11 cellular contexts compared by ENCODE assay signal in the genomic region with DNA sequence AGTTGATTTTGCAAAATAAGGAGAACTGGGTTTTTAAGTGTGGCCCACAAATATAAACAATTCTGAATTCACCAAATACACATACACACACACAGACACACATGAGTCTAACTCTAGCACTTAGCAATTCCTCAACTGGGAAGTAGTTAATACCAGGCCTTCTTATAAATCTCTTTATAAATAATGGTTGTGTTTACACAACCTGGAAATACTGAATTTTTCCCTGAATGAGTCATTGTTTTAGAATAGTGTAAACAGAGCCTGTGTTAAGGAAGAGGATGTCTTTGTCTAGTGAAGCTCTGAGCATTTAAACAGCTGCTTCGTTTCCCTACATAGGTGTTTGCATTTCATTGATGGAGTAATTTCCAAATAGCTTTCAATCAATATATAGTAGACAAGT.
A peak's percentile ranks its signal among the peaks of the same experiment; 100 is the strongest.
DNase-seq lines count a peak whose midpoint lies in the region; ATAC-seq, FAIRE-seq and TF ChIP-seq lines count a peak whose summit lies in the region.
"Had no signal": no experiment of that assay in that cellular context is flagged by ENCODE, and none has a peak within 500 bp of the region (broad histone marks: within the 10 kb centered on the region; RNA-seq: fewer than 3 reads in every experiment).

No MANE protein-coding gene starts in this region.

- no peaks in the 10 kb centered on the region for H4K20me1 ChIP-seq in hepatocyte (ENCODE audit: insufficient read depth, poor library complexity, severe bottlenecking)

- DNase-seq in COR-L47 (lab: John Stamatoyannopoulos, UW) (peak; percentile 71), LoVo (ENCODE audit: low spot score) (peak; percentile 79), SW480 (ENCODE audit: low spot score) (peak; percentile 42), hepatocyte (ENCODE audit: low spot score) (peak; percentile 8), GM19239 (ENCODE audit: insufficient read length, low spot score) (no peak)
- no peak for DNase-seq in activated CD4-positive, alpha-beta T cell treated with anti-CD3 and anti-CD28 coated beads, Interleukin-2, amount 50 U/mL, for 4 hours
- DNase-seq: upper lobe of left lung had no signal

- H3K27ac ChIP-seq in hepatocyte = no peak overlapping the region
- H3K27ac ChIP-seq: cardiac muscle cell, neutrophil, upper lobe of left lung had no signal

- H3K9me2 ChIP-seq in hepatocyte (replicated peaks; ENCODE audit: insufficient read depth) = no peaks in the 10 kb centered on the region

- no peaks in the 10 kb centered on the region for H3K27me3 ChIP-seq in hepatocyte
- H3K27me3 ChIP-seq: cardiac muscle cell, neutrophil, upper lobe of left lung had no signal

- 16% methylated on average over 1 of the region's 1 CpG for WGBS in hepatocyte (ENCODE audit: low lambda C conversion rate, missing lambda C conversion rate)

- ATAC-seq in GM21515 (IDR thresholded peaks at IDR 0.05; ENCODE audit: unreplicated experiment) (no peak), HG02970 (IDR thresholded peaks at IDR 0.05; ENCODE audit: low FRiP score, unreplicated experiment) (no peak)

- H3K4me3 ChIP-seq in hepatocyte = no peak overlapping the region
- H3K4me3 ChIP-seq: cardiac muscle cell, upper lobe of left lung had no signal

- H3K9me3 ChIP-seq in hepatocyte (ENCODE audit: low read depth) = no peaks in the 10 kb centered on the region
- H3K9me3 ChIP-seq: neutrophil, upper lobe of left lung had no signal

- no peaks in the 10 kb centered on the region for H3K36me3 ChIP-seq in hepatocyte (replicated peaks; ENCODE audit: insufficient read depth, low read depth)
- H3K36me3 ChIP-seq: cardiac muscle cell, neutrophil, upper lobe of left lung had no signal

- TF ChIP-seq CTCF in hepatocyte (IDR thresholded peaks at IDR 0.05; ENCODE audit: poor library complexity) = no peak

- FAIRE-seq in GM19239 (lab: Jason Lieb, UNC) = no peak

- H3K79me2 ChIP-seq in hepatocyte = no peaks in the 10 kb centered on the region

- no peaks in the 10 kb centered on the region for H3K4me1 ChIP-seq in hepatocyte (ENCODE audit: insufficient read depth)

- H3K4me2 ChIP-seq in hepatocyte = no peak overlapping the region

- no peak overlapping the region for H2AFZ ChIP-seq in hepatocyte

Comparison
In these comparisons a context has a peak if more than half of its experiments do, and no peak if none do; other contexts are left out.
1. DNase-seq: peak in COR-L47 (single experiment), LoVo (single experiment), SW480 (single experiment) and hepatocyte (single experiment); none in GM19239 (single experiment) and activated CD4-positive, alpha-beta T cell treated with anti-CD3 and anti-CD28 coated beads, Interleukin-2, amount 50 U/mL, for 4 hours (0 of 2).